Comparison of ENCODE assay signal across 24 cellular contexts in genomic region chr14:68712703-68713370, GRCh38.
DNase-seq lines count a peak whose midpoint lies in the region; ATAC-seq and TF ChIP-seq lines count a peak whose summit lies in the region.
"Had no signal": no experiment of that assay in that cellular context is flagged by ENCODE, and none has a peak within 500 bp of the region (broad histone marks: within the 10 kb centered on the region; RNA-seq: fewer than 3 reads in every experiment).

No MANE protein-coding gene starts in this region.

- no peak overlapping the region for H4K5ac ChIP-seq in H9 (ENCODE audit: insufficient read length, low read depth, low read length)

- no peak for TF ChIP-seq POLR2A in gastrocnemius medialis (IDR thresholded peaks at IDR 0.05)

- CTCF ChIA-PET in activated CD4-positive, alpha-beta memory T cell treated with anti-CD3 and anti-CD28 coated beads for 36 hours (lab: Charles Lee) = no interaction called here
- CTCF ChIA-PET in activated CD4-positive, alpha-beta memory T cell treated with anti-CD3 and anti-CD28 coated beads, Interleukin-2, amount 10 ng/mL, durations not matched to agents 7 days and 5 days (lab: Charles Lee) = no interaction called here

- H2BK12ac ChIP-seq in H9 (ENCODE audit: insufficient read length, low read depth, low read length) = no peak overlapping the region

- ATAC-seq in stimulated activated effector memory CD8-positive, alpha-beta T cell treated with anti-CD3 and anti-CD28 coated beads, Interleukin-12 subunit alpha, Interleukin-12 subunit beta, amount 100 ng/mL, for 72 hours = no peak
- no peak for ATAC-seq in gastrocnemius medialis
- ATAC-seq: psoas muscle had no signal

- H3K4me3 Mint-ChIP-seq in activated CD4-positive, alpha-beta memory T cell treated with anti-CD3 and anti-CD28 coated beads for 36 hours = no peak overlapping the region
- H3K4me3 Mint-ChIP-seq in activated CD4-positive, alpha-beta memory T cell treated with anti-CD3 and anti-CD28 coated beads, Interleukin-2, amount 10 ng/mL, durations not matched to agents 7 days and 5 days = no peak overlapping the region
- H3K4me3 Mint-ChIP-seq in H9 (peak overlapping the region in 1 of 2 experiments; percentile 30; a peak in 1 of 5 replicates), immature natural killer cell (peak overlapping the region in 1 of 5 donors; percentile 21)
- H3K4me3 Mint-ChIP-seq in stimulated activated effector memory CD8-positive, alpha-beta T cell treated with anti-CD3 and anti-CD28 coated beads, Interleukin-12 subunit alpha, Interleukin-12 subunit beta, amount 100 ng/mL, for 72 hours = no peak overlapping the region
- H3K4me3 Mint-ChIP-seq: B cell, HFFc6 had no signal

- no peak overlapping the region for H3K23ac ChIP-seq in H9 (ENCODE audit: insufficient read length, low read depth, low read length)

- H3K18ac ChIP-seq in H9 (ENCODE audit: insufficient read length, low read depth, low read length) = no peak overlapping the region

- intact Hi-C loops in activated CD4-positive, alpha-beta memory T cell treated with anti-CD3 and anti-CD28 coated beads for 36 hours (cut with micrococcal nuclease) = no loop called here
- intact Hi-C loops in gastrocnemius medialis (cut with DNase I; ENCODE audit: low total_unique reads) = no loop called here

- no peak overlapping the region for H3K56ac ChIP-seq in H9 (ENCODE audit: insufficient read length, low read depth, low read length)

- no peaks in the 10 kb centered on the region for H3K27me3 Mint-ChIP-seq in activated CD4-positive, alpha-beta memory T cell treated with anti-CD3 and anti-CD28 coated beads for 36 hours
- no peaks in the 10 kb centered on the region for H3K27me3 Mint-ChIP-seq in activated CD4-positive, alpha-beta memory T cell treated with anti-CD3 and anti-CD28 coated beads, Interleukin-2, amount 10 ng/mL, durations not matched to agents 7 days and 5 days
- H3K27me3 Mint-ChIP-seq in H9 (ENCODE audit: low read depth) (peaks cover 3% of the 10 kb centered on the region), immature natural killer cell (ENCODE audit: low read depth in 3 of 3) (peaks cover 0 to 6% (median 4%) of the 10 kb centered on the region in 3 donors)
- H3K27me3 Mint-ChIP-seq: B cell had no signal

- no peak overlapping the region for H4K8ac ChIP-seq in H9 (replicated peaks; ENCODE audit: insufficient read length, low read depth, low read length)

- H2AK5ac ChIP-seq in H9 (ENCODE audit: insufficient read length, low read length) = no peak overlapping the region

- no peak overlapping the region for H3K9ac ChIP-seq in H9 (ENCODE audit: extremely low read depth, insufficient read length, low read length)

- H3K27ac ChIP-seq in H9 (ENCODE audit: insufficient read length, low read depth, low read length) (no peak overlapping the region), gastrocnemius medialis (no peak overlapping the region)
- H3K27ac ChIP-seq: cardiac muscle cell, dorsolateral prefrontal cortex, epithelial cell of prostate, left ventricle myocardium inferior, neutrophil, psoas muscle, thyroid gland had no signal

- no peak for DNase-seq in activated CD4-positive, alpha-beta memory T cell treated with anti-CD3 and anti-CD28 coated beads for 36 hours
- DNase-seq in activated CD4-positive, alpha-beta memory T cell treated with anti-CD3 and anti-CD28 coated beads, Interleukin-2, amount 10 ng/mL, durations not matched to agents 7 days and 5 days = no peak
- DNase-seq in H9 = peak; percentile 14
- no peak for DNase-seq in immature natural killer cell
- DNase-seq in stimulated activated effector memory CD8-positive, alpha-beta T cell treated with anti-CD3 and anti-CD28 coated beads, Interleukin-12 subunit alpha, Interleukin-12 subunit beta, amount 100 ng/mL, for 72 hours (ENCODE audit: low spot score in 2 of 2) = no peak
- no peak for DNase-seq in gastrocnemius medialis
- DNase-seq in NCI-H774 (lab: John Stamatoyannopoulos, UW) = no peak
- no peak for DNase-seq in RKO (ENCODE audit: low spot score)
- DNase-seq: activated CD8-positive, alpha-beta memory T cell treated with anti-CD3 and anti-CD28 coated beads, Interleukin-2, amount 50 U/mL, for 4 hours; activated gamma-delta T cell treated with Interleukin-2 at 50 U/mL for 16 hours; dorsolateral prefrontal cortex; HFFc6; left ventricle myocardium inferior; NCI-H1930; NCI-H345; psoas muscle; SHP77; stimulated activated CD4-positive, alpha-beta T cell treated with anti-CD3 and anti-CD28 coated beads, Interleukin-2, amount 100 ng/mL, for 24 hours; stimulated activated naive CD4-positive, alpha-beta T cell treated with Interleukin-2 at 50 U/mL for 16 hours; thyroid gland had no signal

- peak overlapping the region; percentile 26 for H3K27ac Mint-ChIP-seq in activated CD4-positive, alpha-beta memory T cell treated with anti-CD3 and anti-CD28 coated beads for 36 hours
- no peak overlapping the region for H3K27ac Mint-ChIP-seq in activated CD4-positive, alpha-beta memory T cell treated with anti-CD3 and anti-CD28 coated beads, Interleukin-2, amount 10 ng/mL, durations not matched to agents 7 days and 5 days
- H3K27ac Mint-ChIP-seq in H9 = no peak overlapping the region; a peak in 1 of 7 replicates
- peak overlapping the region; percentile 20 to 94 (median 88) for H3K27ac Mint-ChIP-seq in immature natural killer cell
- H3K27ac Mint-ChIP-seq in stimulated activated effector memory CD8-positive, alpha-beta T cell treated with anti-CD3 and anti-CD28 coated beads, Interleukin-12 subunit alpha, Interleukin-12 subunit beta, amount 100 ng/mL, for 72 hours = peak overlapping the region; percentile 81
- H3K27ac Mint-ChIP-seq: B cell, HFFc6 had no signal

- no peaks in the 10 kb centered on the region for H3K9me3 Mint-ChIP-seq in activated CD4-positive, alpha-beta memory T cell treated with anti-CD3 and anti-CD28 coated beads for 36 hours
- H3K9me3 Mint-ChIP-seq in activated CD4-positive, alpha-beta memory T cell treated with anti-CD3 and anti-CD28 coated beads, Interleukin-2, amount 10 ng/mL, durations not matched to agents 7 days and 5 days = no peaks in the 10 kb centered on the region
- H3K9me3 Mint-ChIP-seq in H9 = no peaks in the 10 kb centered on the region
- no peaks in the 10 kb centered on the region for H3K9me3 Mint-ChIP-seq in immature natural killer cell
- H3K9me3 Mint-ChIP-seq in stimulated activated effector memory CD8-positive, alpha-beta T cell treated with anti-CD3 and anti-CD28 coated beads, Interleukin-12 subunit alpha, Interleukin-12 subunit beta, amount 100 ng/mL, for 72 hours = no peaks in the 10 kb centered on the region
- H3K9me3 Mint-ChIP-seq: HFFc6 had no signal

- H3K14ac ChIP-seq in H9 (ENCODE audit: insufficient read depth, low read length) = no peak overlapping the region

- H2BK20ac ChIP-seq in H9 (ENCODE audit: low read depth, low read length, poor library complexity, severe bottlenecking) = no peak overlapping the region

- no peak overlapping the region for H2BK5ac ChIP-seq in H9 (ENCODE audit: insufficient read length, low read length)

- in situ Hi-C loops in gastrocnemius medialis (cut with MboI; ENCODE audit: low sequenced_read_pairs in 4 of 4) = no loop called here

- TF ChIP-seq CTCF in H9 (conservative IDR thresholded peaks at IDR 0.05) = no peak
- no peak for TF ChIP-seq CTCF in gastrocnemius medialis (IDR thresholded peaks at IDR 0.05 in 4 of 5, conservative IDR thresholded peaks at IDR 0.05 in 1 of 5)

- no peak overlapping the region for H3K4ac ChIP-seq in H9 (ENCODE audit: low read depth, low read length)

- H3K4me3 ChIP-seq in gastrocnemius medialis = no peak overlapping the region
- H3K4me3 ChIP-seq: cardiac muscle cell, dorsolateral prefrontal cortex, left ventricle myocardium inferior, psoas muscle, thyroid gland had no signal

- H3K4me1 Mint-ChIP-seq in activated CD4-positive, alpha-beta memory T cell treated with anti-CD3 and anti-CD28 coated beads for 36 hours (ENCODE audit: low read depth) = peaks cover 42% of the 10 kb centered on the region
- peaks cover 32% of the 10 kb centered on the region for H3K4me1 Mint-ChIP-seq in activated CD4-positive, alpha-beta memory T cell treated with anti-CD3 and anti-CD28 coated beads, Interleukin-2, amount 10 ng/mL, durations not matched to agents 7 days and 5 days
- peaks cover 0 to 4% of the 10 kb centered on the region in 2 experiments; a peak in 2 of 4 replicates for H3K4me1 Mint-ChIP-seq in H9
- H3K4me1 Mint-ChIP-seq in immature natural killer cell = peaks cover 27 to 46% of the 10 kb centered on the region in 2 donors
- H3K4me1 Mint-ChIP-seq in stimulated activated effector memory CD8-positive, alpha-beta T cell treated with anti-CD3 and anti-CD28 coated beads, Interleukin-12 subunit alpha, Interleukin-12 subunit beta, amount 100 ng/mL, for 72 hours = peaks cover 51% of the 10 kb centered on the region

- WGBS in H9 (ENCODE audit: extremely low coverage, insufficient read length, low lambda C conversion rate) = no CpG with 5 or more reads among the region's 15 CpGs

- H3K79me2 ChIP-seq in H9 (ENCODE audit: insufficient read depth, low read length) = no peaks in the 10 kb centered on the region

- no peak overlapping the region for H3K4me2 ChIP-seq in H9 (ENCODE audit: insufficient read depth, insufficient read length, low read length)

- H3T11ph ChIP-seq in H9 (ENCODE audit: low read length) = no peak overlapping the region

- H4K20me1 ChIP-seq in H9 (ENCODE audit: control insufficient read depth, insufficient read depth, insufficient read length) = no peaks in the 10 kb centered on the region

- H3K36me3 Mint-ChIP-seq in activated CD4-positive, alpha-beta memory T cell treated with anti-CD3 and anti-CD28 coated beads for 36 hours = no peaks in the 10 kb centered on the region
- H3K36me3 Mint-ChIP-seq in activated CD4-positive, alpha-beta memory T cell treated with anti-CD3 and anti-CD28 coated beads, Interleukin-2, amount 10 ng/mL, durations not matched to agents 7 days and 5 days (ENCODE audit: low read depth) = peaks cover 6% of the 10 kb centered on the region
- H3K36me3 Mint-ChIP-seq in H9 (ENCODE audit: insufficient read depth in 1 of 3, low read depth in 3 of 3) = no peaks in the 10 kb centered on the region
- H3K36me3 Mint-ChIP-seq in immature natural killer cell = no peaks in the 10 kb centered on the region
- H3K36me3 Mint-ChIP-seq in stimulated activated effector memory CD8-positive, alpha-beta T cell treated with anti-CD3 and anti-CD28 coated beads, Interleukin-12 subunit alpha, Interleukin-12 subunit beta, amount 100 ng/mL, for 72 hours = no peaks in the 10 kb centered on the region

- no peak overlapping the region for H2AFZ ChIP-seq in H9 (ENCODE audit: low read length)

- no peaks in the 10 kb centered on the region for H3K79me1 ChIP-seq in H9 (ENCODE audit: insufficient read depth, low read depth, low read length, poor library complexity, severe bottlenecking)

- H3K23me2 ChIP-seq in H9 (ENCODE audit: insufficient read length, low read depth, low read length, poor library complexity, severe bottlenecking) = no peaks in the 10 kb centered on the region

- H3K36me3 ChIP-seq in gastrocnemius medialis = no peaks in the 10 kb centered on the region
- H3K36me3 ChIP-seq: cardiac muscle cell, left ventricle myocardium inferior, neutrophil, thyroid gland had no signal

- no peak overlapping the region for H2BK120ac ChIP-seq in H9 (ENCODE audit: low read depth, low read length, poor library complexity, severe bottlenecking)

- H4K91ac ChIP-seq in H9 (ENCODE audit: insufficient read length, low read depth, low read length) = no peak overlapping the region

- H3K27me3 ChIP-seq in H9 (ENCODE audit: insufficient read depth, low read length) = no peaks in the 10 kb centered on the region
- H3K27me3 ChIP-seq in gastrocnemius medialis = no peaks in the 10 kb centered on the region
- H3K27me3 ChIP-seq: cardiac muscle cell, dorsolateral prefrontal cortex, neutrophil, thyroid gland had no signal

- H2BK15ac ChIP-seq in H9 (ENCODE audit: low read depth, low read length) = no peak overlapping the region

- POLR2A ChIA-PET in activated CD4-positive, alpha-beta memory T cell treated with anti-CD3 and anti-CD28 coated beads for 36 hours (lab: Charles Lee) = no interaction called here
- POLR2A ChIA-PET in activated CD4-positive, alpha-beta memory T cell treated with anti-CD3 and anti-CD28 coated beads, Interleukin-2, amount 10 ng/mL, durations not matched to agents 7 days and 5 days (lab: Charles Lee) = interaction anchor here (1.1 kb wide), 1 partner anchor 18 kb away, joined by 3 read pairs; no protein-coding TSS in a partner anchor

- H3K9me3 ChIP-seq in H9 (ENCODE audit: control insufficient read depth, low read depth, low read length) (no peaks in the 10 kb centered on the region), gastrocnemius medialis (no peaks in the 10 kb centered on the region)
- H3K9me3 ChIP-seq: left ventricle myocardium inferior, neutrophil, psoas muscle, thyroid gland had no signal

- H3K4me1 ChIP-seq in H9 (ENCODE audit: insufficient read depth, low read length) = no peaks in the 10 kb centered on the region
- peaks cover 0 to 3% of the 10 kb centered on the region in 2 donors for H3K4me1 ChIP-seq in gastrocnemius medialis
- H3K4me1 ChIP-seq: thyroid gland had no signal

Comparison
In these comparisons a context has a peak if more than half of its experiments do, and no peak if none do; other contexts are left out.
1. H3K27ac Mint-ChIP-seq: peak in activated CD4-positive, alpha-beta memory T cell treated with anti-CD3 and anti-CD28 coated beads for 36 hours (single experiment), immature natural killer cell (6 of 6) and stimulated activated effector memory CD8-positive, alpha-beta T cell treated with anti-CD3 and anti-CD28 coated beads, Interleukin-12 subunit alpha, Interleukin-12 subunit beta, amount 100 ng/mL, for 72 hours (single experiment); none in activated CD4-positive, alpha-beta memory T cell treated with anti-CD3 and anti-CD28 coated beads, Interleukin-2, amount 10 ng/mL, durations not matched to agents 7 days and 5 days (single experiment) and H9 (0 of 3).